In the genomic region with DNA sequence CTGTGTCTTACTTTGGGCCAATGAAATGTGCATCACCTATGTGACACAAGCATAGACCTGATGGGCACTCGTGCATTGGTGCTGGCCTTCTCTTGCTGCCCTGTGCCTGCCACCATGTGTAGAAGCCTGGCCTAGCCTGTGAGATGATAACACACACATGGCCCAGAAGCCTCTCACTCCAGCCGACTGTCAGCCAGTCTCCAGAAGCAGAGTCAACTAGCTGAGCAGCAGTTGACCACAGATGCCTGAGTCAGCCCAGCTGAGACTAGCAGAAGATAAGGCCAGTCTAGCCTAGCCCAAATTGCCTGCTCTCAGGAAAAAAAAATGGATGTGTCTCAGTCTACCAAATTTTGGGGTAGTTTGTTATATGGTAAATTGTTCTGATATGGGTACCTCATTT, we compare ENCODE assay signal across 20 cellular contexts. TPM values are rescaled to one million over a fixed set of nuclear protein-coding genes. Genes with fewer than 3 reads are reported as not detected.
DNase-seq lines count a peak whose midpoint lies in the region; ATAC-seq, FAIRE-seq and TF ChIP-seq lines count a peak whose summit lies in the region.
"Had no signal": no experiment of that assay in that cellular context is flagged by ENCODE, and none has a peak within 500 bp of the region (broad histone marks: within the 10 kb centered on the region; RNA-seq: fewer than 3 reads in every experiment).

No MANE protein-coding gene starts in this region.

- peaks cover 17% of the 10 kb centered on the region for H3K27me3 Mint-ChIP-seq in astrocyte (ENCODE audit: low read depth, unreplicated experiment)
- H3K27me3 Mint-ChIP-seq: CD4-positive, alpha-beta T cell had no signal

- no peak overlapping the region for H3K4me3 ChIP-seq in cardiac muscle cell
- H3K4me3 ChIP-seq in astrocyte (ENCODE audit: insufficient read depth, low read depth, low read length), result no peak overlapping the region
- H3K4me3 ChIP-seq in mesenchymal stem cell (ENCODE audit: insufficient read depth in 1 of 2, low read depth in 1 of 2, low read length in 2 of 2), result no peak overlapping the region
- no peak overlapping the region for H3K4me3 ChIP-seq in aorta (ENCODE audit: low read length in 2 of 2)

- H2AFZ ChIP-seq in astrocyte (ENCODE audit: low read depth, low read length), result no peak overlapping the region
- no peak overlapping the region for H2AFZ ChIP-seq in mesenchymal stem cell (ENCODE audit: low read depth, low read length)

- no peaks in the 10 kb centered on the region for H3K9me3 ChIP-seq in cardiac muscle cell (ENCODE audit: low read depth)
- H3K9me3 ChIP-seq in astrocyte (ENCODE audit: insufficient read depth, low read depth, low read length), result no peaks in the 10 kb centered on the region
- H3K9me3 ChIP-seq in mesenchymal stem cell (ENCODE audit: control insufficient read depth, low read length), result no peaks in the 10 kb centered on the region
- no peaks in the 10 kb centered on the region for H3K9me3 ChIP-seq in aorta (ENCODE audit: control insufficient read depth, low read length)
- H3K9me3 ChIP-seq: SK-N-SH had no signal

- no peak overlapping the region for H4K8ac ChIP-seq in mesenchymal stem cell (ENCODE audit: low read length)

- H3K27me3 ChIP-seq in cardiac muscle cell (peaks cover 73% of the 10 kb centered on the region), astrocyte (ENCODE audit: insufficient read depth, low read length) (peaks cover 4% of the 10 kb centered on the region), mesenchymal stem cell (ENCODE audit: control insufficient read depth in 1 of 2, insufficient read depth in 1 of 2, low read length in 2 of 2) (peaks cover 9 to 38% of the 10 kb centered on the region in 2 experiments), aorta (ENCODE audit: control insufficient read depth in 1 of 2, insufficient read depth in 2 of 2, low read length in 1 of 2) (no peaks in the 10 kb centered on the region)

- no peak overlapping the region for H3K18ac ChIP-seq in mesenchymal stem cell (ENCODE audit: low read depth in 1 of 2, low read length in 2 of 2)

- no peaks in the 10 kb centered on the region for H3K36me3 Mint-ChIP-seq in astrocyte (ENCODE audit: low read depth, unreplicated experiment)

- no peak for TF ChIP-seq CTCF in cardiac muscle cell (IDR thresholded peaks at IDR 0.05; ENCODE audit: low read depth, low read length)
- TF ChIP-seq CTCF in astrocyte (IDR thresholded peaks at IDR 0.05; ENCODE audit: insufficient read depth, low read depth, low read length), result no peak

- no peak overlapping the region for H4K91ac ChIP-seq in mesenchymal stem cell (ENCODE audit: low read length)

- H3K36me3 ChIP-seq in cardiac muscle cell (no peaks in the 10 kb centered on the region), astrocyte (ENCODE audit: insufficient read depth, low read length) (no peaks in the 10 kb centered on the region), mesenchymal stem cell (ENCODE audit: control insufficient read depth in 1 of 2, insufficient read depth in 2 of 2, low read depth in 1 of 2, low read length in 2 of 2) (no peaks in the 10 kb centered on the region), aorta (ENCODE audit: control insufficient read depth in 1 of 2, insufficient read depth in 2 of 2, low read length in 1 of 2) (peaks cover 0 to 2% of the 10 kb centered on the region in 2 donors)

- peak overlapping the region; percentile 9 for H3K27ac Mint-ChIP-seq in astrocyte (ENCODE audit: unreplicated experiment)
- H3K27ac Mint-ChIP-seq: CD4-positive, alpha-beta T cell had no signal

- H3K9ac ChIP-seq in astrocyte (ENCODE audit: low read length) (no peak overlapping the region), mesenchymal stem cell (ENCODE audit: low read length) (no peak overlapping the region)
- H3K9ac ChIP-seq: SK-N-SH had no signal

- DNase-seq in cardiac muscle cell (ENCODE audit: low read depth in 1 of 2, low spot score in 1 of 2) (peak; percentile 2 to 28), Right ventricle myocardium inferior (ENCODE audit: missing footprints) (no peak), astrocyte (ENCODE audit: low read depth) (no peak), mesenchymal stem cell (peak; percentile 56), aorta (no peak), HCEC 1CT (no peak), NCI-H187 treated with DMSO at 0.1 percent for 48 hours (lab: John Stamatoyannopoulos, UW) (no peak)
- DNase-seq in activated effector memory CD4-positive, alpha-beta T cell treated with Interleukin-2 at 50 U/mL for 16 hours, result no peak
- DNase-seq: 8988T; CD4-positive, alpha-beta T cell; DMS153; GF-D8; NCI-H1105; NCI-H524; NCI-H82; OCI-M1; SHP77 treated with DMSO at 0.1 percent for 48 hours; SK-N-SH had no signal

- intact Hi-C loops in Right ventricle myocardium inferior (cut with DNase I), result no loop called here
- intact Hi-C loops in aorta (cut with DNase I), result no loop called here

- H3K27ac ChIP-seq in cardiac muscle cell, result no peak overlapping the region
- H3K27ac ChIP-seq in astrocyte (ENCODE audit: low read depth, low read length), result no peak overlapping the region
- no peak overlapping the region for H3K27ac ChIP-seq in mesenchymal stem cell (ENCODE audit: low read length, poor library complexity, severe bottlenecking)
- H3K27ac ChIP-seq in aorta (ENCODE audit: low read depth in 1 of 2, low read length in 2 of 2), result no peak overlapping the region

- H3K4me1 ChIP-seq in cardiac muscle cell (ENCODE audit: low read depth) (no peaks in the 10 kb centered on the region), astrocyte (ENCODE audit: insufficient read depth, low read length) (no peaks in the 10 kb centered on the region), mesenchymal stem cell (ENCODE audit: control insufficient read depth, insufficient read depth, low read depth, low read length) (no peaks in the 10 kb centered on the region), aorta (ENCODE audit: control insufficient read depth in 1 of 2, insufficient read depth in 2 of 2, low read length in 2 of 2) (no peaks in the 10 kb centered on the region)

- H2BK5ac ChIP-seq in mesenchymal stem cell (ENCODE audit: low read depth, low read length, poor library complexity, severe bottlenecking), result no peak overlapping the region

- no peak overlapping the region for H3K4ac ChIP-seq in mesenchymal stem cell (ENCODE audit: low read depth in 1 of 2, low read length in 2 of 2)

- no peak overlapping the region for H2BK120ac ChIP-seq in mesenchymal stem cell (ENCODE audit: low read depth, low read length)

- no peaks in the 10 kb centered on the region for H3K79me1 ChIP-seq in mesenchymal stem cell (replicated peaks; ENCODE audit: low read length, poor library complexity, severe bottlenecking)

- WGBS in mesenchymal stem cell, result 73% methylated on average over 2 of the region's 2 CpGs
- 76 to 82% methylated on average over 2 of the region's 2 CpGs for whole genome bisulfite sequencing in aorta, 2 donors

- H3K9me3 Mint-ChIP-seq in astrocyte (ENCODE audit: unreplicated experiment), result no peaks in the 10 kb centered on the region

- ATAC-seq in Right ventricle myocardium inferior (no peak), aorta (ENCODE audit: low FRiP score) (no peak)

- H3K4me2 ChIP-seq in astrocyte (ENCODE audit: low read length) (no peak overlapping the region), mesenchymal stem cell (ENCODE audit: low read length, poor library complexity, severe bottlenecking) (no peak overlapping the region)
- H3K4me2 ChIP-seq: SK-N-SH had no signal

- no peaks in the 10 kb centered on the region for H4K20me1 ChIP-seq in astrocyte (ENCODE audit: insufficient read depth, low read length)

- H2BK12ac ChIP-seq in mesenchymal stem cell (ENCODE audit: low read length in 2 of 2), result no peak overlapping the region

- no peak for FAIRE-seq in astrocyte (lab: Jason Lieb, UNC)
- FAIRE-seq: H1, HTR-8/SVneo had no signal

- H3K4me3 Mint-ChIP-seq in astrocyte (ENCODE audit: unreplicated experiment), result no peak overlapping the region
- H3K4me3 Mint-ChIP-seq: CD4-positive, alpha-beta T cell had no signal

- H3K79me2 ChIP-seq in astrocyte (ENCODE audit: insufficient read depth, low read length), result no peaks in the 10 kb centered on the region

- no peak overlapping the region for H3K14ac ChIP-seq in mesenchymal stem cell (ENCODE audit: low read length in 2 of 2)

- peaks cover 2% of the 10 kb centered on the region for H3K4me1 Mint-ChIP-seq in astrocyte (ENCODE audit: low read depth, unreplicated experiment)

- no peak overlapping the region for H3K23ac ChIP-seq in mesenchymal stem cell (ENCODE audit: low read length in 2 of 2)

- H2BK15ac ChIP-seq in mesenchymal stem cell (ENCODE audit: low read depth, poor library complexity, severe bottlenecking), result no peak overlapping the region

- no peak overlapping the region for H2AK5ac ChIP-seq in mesenchymal stem cell (ENCODE audit: low read length, severe bottlenecking)

RNA-seq across cellular contexts. Expression of gene CSNK2A3, which starts 46.2 kb away (rescaled TPM):
- 0.85 and 1.1 TPM in 2 replicates for total RNA-seq in cardiac muscle cell
- polyA plus RNA-seq in cardiac muscle cell, result 0.49 and 0.98 TPM in 2 replicates
- 0.62 TPM for total RNA-seq in Right ventricle myocardium inferior
- 1.7 and 2.7 TPM in 2 replicates for total RNA-seq in astrocyte
- polyA plus RNA-seq in mesenchymal stem cell (2013, experiment 1 of 2), result 1.0 TPM
- polyA plus RNA-seq in mesenchymal stem cell (2013, experiment 2 of 2), result 1.2 TPM
- 1 to 10 TPM; 3.9 to 6.0 TPM for total RNA-seq in aorta
- under 1 TPM in 1 of 2 donors, not detected in 1; 0.51 TPM for polyA plus RNA-seq in aorta

Comparison
In these comparisons a context has a peak if more than half of its experiments do, and no peak if none do; other contexts are left out.
1. DNase-seq: peak in cardiac muscle cell (2 of 2) and mesenchymal stem cell (single experiment); none in Right ventricle myocardium inferior (single experiment), astrocyte (single experiment), aorta (0 of 2), activated effector memory CD4-positive, alpha-beta T cell treated with Interleukin-2 at 50 U/mL for 16 hours (single experiment), HCEC 1CT (single experiment) and NCI-H187 treated with DMSO at 0.1 percent for 48 hours (single experiment).